8 cellular contexts compared by ENCODE assay signal in the genomic region with DNA sequence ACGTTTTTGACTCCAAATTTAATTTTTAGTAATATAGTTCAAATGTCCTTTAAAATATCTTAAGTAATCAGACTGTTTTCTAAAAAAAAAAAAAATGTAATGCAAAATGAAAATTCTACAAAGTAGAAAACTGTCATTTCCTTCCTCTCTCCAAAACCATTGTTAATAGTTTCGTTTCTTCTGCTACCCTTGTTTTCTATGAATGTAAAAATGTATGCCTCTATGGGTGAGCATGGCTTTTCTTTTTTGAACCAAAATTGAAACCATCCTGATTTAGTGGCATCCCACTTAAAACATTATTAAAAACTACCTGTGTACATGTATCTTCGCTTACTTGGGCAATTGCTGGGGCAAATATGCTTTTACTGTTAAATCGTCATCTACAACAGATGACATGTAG.
DNase-seq lines count a peak whose midpoint lies in the region; ATAC-seq and TF ChIP-seq lines count a peak whose summit lies in the region.

No MANE protein-coding gene starts in this region.

- TF ChIP-seq CTCF in activated CD8-positive, alpha-beta T cell treated with anti-CD3 and anti-CD28 coated beads for 36 hours (IDR thresholded peaks at IDR 0.05) = no peak
- TF ChIP-seq CTCF in nephron (IDR thresholded peaks at IDR 0.05; ENCODE audit: unreplicated experiment in 3 of 3) = no peak

- CTCF ChIA-PET in activated CD8-positive, alpha-beta T cell treated with anti-CD3 and anti-CD28 coated beads for 36 hours (lab: Charles Lee) = interaction anchor here (1.0 kb wide), 1 partner anchor 117 kb away, joined by 3 read pairs; no protein-coding TSS in a partner anchor

- POLR2A ChIA-PET in activated CD8-positive, alpha-beta T cell treated with anti-CD3 and anti-CD28 coated beads for 36 hours (lab: Charles Lee) = interaction anchor here (0.6 to 1.1 kb wide), 3 partner anchors 12 to 253 kb away, joined by 3 read pairs; no protein-coding TSS in a partner anchor

- no peak for DNase-seq in activated CD8-positive, alpha-beta T cell treated with anti-CD3 and anti-CD28 coated beads for 36 hours
- DNase-seq in hepatic stellate cell (ENCODE audit: low spot score) (no peak), NCI-H526 treated with DMSO at 0.1 percent for 48 hours (lab: John Stamatoyannopoulos, UW) (no peak), pons (ENCODE audit: low spot score) (no peak)

- H3K36me3 Mint-ChIP-seq in activated CD8-positive, alpha-beta T cell treated with anti-CD3 and anti-CD28 coated beads for 36 hours (ENCODE audit: low read depth) = peaks cover 19% of the 10 kb centered on the region
- no peaks in the 10 kb centered on the region for H3K36me3 Mint-ChIP-seq in nephron (ENCODE audit: low read depth)

- H3K27me3 Mint-ChIP-seq in activated CD8-positive, alpha-beta T cell treated with anti-CD3 and anti-CD28 coated beads for 36 hours = no peaks in the 10 kb centered on the region
- H3K27me3 Mint-ChIP-seq in nephron (ENCODE audit: low read depth) = no peaks in the 10 kb centered on the region

- ATAC-seq in GM18868 (IDR thresholded peaks at IDR 0.05; ENCODE audit: unreplicated experiment) (peak; percentile 26), HG02798 (IDR thresholded peaks at IDR 0.05; ENCODE audit: poor library complexity, unreplicated experiment) (peak; percentile 33), GM19463 (IDR thresholded peaks at IDR 0.05; ENCODE audit: unreplicated experiment) (no peak)
- ATAC-seq in activated CD8-positive, alpha-beta T cell treated with anti-CD3 and anti-CD28 coated beads for 36 hours = peak; percentile 33

- peaks cover 2% of the 10 kb centered on the region for H3K9me3 Mint-ChIP-seq in activated CD8-positive, alpha-beta T cell treated with anti-CD3 and anti-CD28 coated beads for 36 hours
- no peaks in the 10 kb centered on the region for H3K9me3 Mint-ChIP-seq in nephron

- peak overlapping the region; percentile 70 for H3K4me3 Mint-ChIP-seq in activated CD8-positive, alpha-beta T cell treated with anti-CD3 and anti-CD28 coated beads for 36 hours
- H3K4me3 Mint-ChIP-seq in nephron = no peak overlapping the region

- H3K27ac Mint-ChIP-seq in activated CD8-positive, alpha-beta T cell treated with anti-CD3 and anti-CD28 coated beads for 36 hours = peak overlapping the region; percentile 92
- peak overlapping the region; percentile 35 to 91 (median 50) for H3K27ac Mint-ChIP-seq in nephron

- intact Hi-C loops in activated CD8-positive, alpha-beta T cell treated with anti-CD3 and anti-CD28 coated beads for 36 hours (cut with micrococcal nuclease) = loop anchor here (5.0 kb wide), 2 partner anchors 63 to 132 kb away; a partner anchor contains a TSS

- peaks cover 80% of the 10 kb centered on the region for H3K4me1 Mint-ChIP-seq in activated CD8-positive, alpha-beta T cell treated with anti-CD3 and anti-CD28 coated beads for 36 hours (ENCODE audit: low read depth)
- H3K4me1 Mint-ChIP-seq in nephron = peaks cover 28% of the 10 kb centered on the region
